ENCODE assay signal across 21 cellular contexts in the genomic region with DNA sequence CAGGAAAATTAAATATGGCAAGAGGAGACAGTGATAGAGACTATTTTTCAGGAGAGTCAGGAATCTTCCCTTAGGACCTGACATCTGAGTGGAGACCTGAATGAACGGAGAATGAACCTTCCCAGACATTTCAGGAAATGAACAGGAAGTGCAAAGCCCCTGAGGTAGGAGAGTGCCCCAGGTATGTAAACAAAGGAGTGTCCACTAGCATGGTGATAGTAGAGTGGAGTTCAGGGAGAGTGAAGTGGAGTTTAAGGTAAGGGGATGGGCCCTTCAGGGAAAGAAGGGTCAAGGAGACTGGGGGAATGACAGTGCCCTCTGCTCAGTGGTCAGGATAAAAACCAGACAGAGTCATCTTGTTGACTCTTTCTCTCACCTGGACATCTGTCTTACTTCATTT. TPM values are rescaled to one million over a fixed set of nuclear protein-coding genes. Genes with fewer than 3 reads are reported as not detected.
DNase-seq lines count a peak whose midpoint lies in the region; ATAC-seq and TF ChIP-seq lines count a peak whose summit lies in the region.
"Had no signal": no experiment of that assay in that cellular context is flagged by ENCODE, and none has a peak within 500 bp of the region (broad histone marks: within the 10 kb centered on the region; RNA-seq: fewer than 3 reads in every experiment).

No MANE protein-coding gene starts in this region.

- CTCF ChIA-PET in activated CD4-positive, alpha-beta T cell treated with anti-CD3 and anti-CD28 coated beads, Interleukin-2, amount 10 ng/mL, durations not matched to agents 7 days and 5 days (lab: Charles Lee) = no interaction called here
- CTCF ChIA-PET in PC-9 (lab: Charles Lee) = no interaction called here

- H2AK5ac ChIP-seq in mesendoderm (ENCODE audit: low read length) = no peak overlapping the region

- H4K5ac ChIP-seq in mesendoderm (ENCODE audit: low read length) = no peak overlapping the region

- H2BK5ac ChIP-seq in mesendoderm (ENCODE audit: low read length) = no peak overlapping the region

- WGBS in mesendoderm (ENCODE audit: extremely low coverage, insufficient coverage, low lambda C conversion rate) = no CpG with 5 or more reads among the region's 1 CpG

- POLR2A ChIA-PET in activated CD4-positive, alpha-beta T cell treated with anti-CD3 and anti-CD28 coated beads, Interleukin-2, amount 10 ng/mL, durations not matched to agents 7 days and 5 days (lab: Charles Lee) = no interaction called here
- POLR2A ChIA-PET in PC-9 (lab: Charles Lee; ENCODE audit: unreplicated experiment) = no interaction called here

- H3K9me2 ChIP-seq in PC-9 (ENCODE audit: insufficient read depth) = no peaks in the 10 kb centered on the region

- H3F3A ChIP-seq in PC-9 (ENCODE audit: insufficient read depth, low read depth) = peaks cover 59% of the 10 kb centered on the region

- ATAC-seq in GM21381 (IDR thresholded peaks at IDR 0.05; ENCODE audit: unreplicated experiment) = no peak
- ATAC-seq: GM23338 had no signal

- no peak overlapping the region for H4K8ac ChIP-seq in mesendoderm (ENCODE audit: low read depth, low read length)

- H3K9ac ChIP-seq in mesendoderm (ENCODE audit: low read length) = no peak overlapping the region

- no peaks in the 10 kb centered on the region for H3K36me3 Mint-ChIP-seq in activated CD4-positive, alpha-beta T cell treated with anti-CD3 and anti-CD28 coated beads, Interleukin-2, amount 10 ng/mL, durations not matched to agents 7 days and 5 days (ENCODE audit: low read depth)
- peaks cover 18% of the 10 kb centered on the region for H3K36me3 Mint-ChIP-seq in HFFc6 (ENCODE audit: low read depth)
- H3K36me3 Mint-ChIP-seq: CD4-positive, CD25-positive, alpha-beta regulatory T cell had no signal

- no peaks in the 10 kb centered on the region for H3K9me3 Mint-ChIP-seq in activated CD4-positive, alpha-beta T cell treated with anti-CD3 and anti-CD28 coated beads, Interleukin-2, amount 10 ng/mL, durations not matched to agents 7 days and 5 days
- peaks cover 13% of the 10 kb centered on the region for H3K9me3 Mint-ChIP-seq in HFFc6

- H3K56ac ChIP-seq in mesendoderm (ENCODE audit: low read length) = peak overlapping the region; percentile 44

- DNase-seq in activated CD4-positive, alpha-beta T cell treated with anti-CD3 and anti-CD28 coated beads, Interleukin-2, amount 10 ng/mL, durations not matched to agents 7 days and 5 days = no peak
- no peak for DNase-seq in activated CD4-positive, alpha-beta T cell treated with anti-CD3 and anti-CD28 coated beads for 4 hours
- DNase-seq in PC-9 (peak in 1 of 2 experiments; percentile 69), mesendoderm (no peak), HFFc6 (no peak), posterior cingulate gyrus (no peak)
- DNase-seq: CD4-positive, CD25-positive, alpha-beta regulatory T cell; H9; NCI-H1048; NCI-H187; NCI-H2081 treated with DMSO at 0.1 percent for 48 hours; NCI-H2171; NCI-H226; NCI-H774; SHP77 had no signal

- no peak overlapping the region for H3K18ac ChIP-seq in mesendoderm (ENCODE audit: low read length)

- no peak overlapping the region for H3K23ac ChIP-seq in mesendoderm (ENCODE audit: low read length)

- peaks cover 74% of the 10 kb centered on the region for H3K4me1 ChIP-seq in PC-9 (replicated peaks; ENCODE audit: insufficient read depth)
- peaks cover 37% of the 10 kb centered on the region for H3K4me1 ChIP-seq in mesendoderm (ENCODE audit: control insufficient read depth, low read depth, low read length)

- H3K9me3 ChIP-seq in PC-9 (ENCODE audit: insufficient read depth, low read depth) = peaks cover 8% of the 10 kb centered on the region

- H4K20me1 ChIP-seq in PC-9 (ENCODE audit: insufficient read depth) = no peaks in the 10 kb centered on the region

- TF ChIP-seq CTCF in PC-9 (conservative IDR thresholded peaks at IDR 0.05) (no peak), HFFc6 (IDR thresholded peaks at IDR 0.05) (no peak)

- BruUV-seq in PC-9 (replicated peaks; lab: Mats Ljungman, UMichigan) = no TSS peak

- no peak overlapping the region for H3K4me3 Mint-ChIP-seq in activated CD4-positive, alpha-beta T cell treated with anti-CD3 and anti-CD28 coated beads, Interleukin-2, amount 10 ng/mL, durations not matched to agents 7 days and 5 days
- no peak overlapping the region for H3K4me3 Mint-ChIP-seq in HFFc6
- H3K4me3 Mint-ChIP-seq: CD4-positive, CD25-positive, alpha-beta regulatory T cell; GM23338; H9 had no signal

- H3K79me2 ChIP-seq in PC-9 (ENCODE audit: low read depth) (peaks cover 13% of the 10 kb centered on the region; the same call in 1 of the 2 replicates), mesendoderm (ENCODE audit: control insufficient read depth, insufficient read depth, low read length) (no peaks in the 10 kb centered on the region)

- H3K4me3 ChIP-seq in PC-9 (no peak overlapping the region), mesendoderm (ENCODE audit: low read length) (no peak overlapping the region)
- H3K4me3 ChIP-seq: GM23338 had no signal

- H3K27ac Mint-ChIP-seq in activated CD4-positive, alpha-beta T cell treated with anti-CD3 and anti-CD28 coated beads, Interleukin-2, amount 10 ng/mL, durations not matched to agents 7 days and 5 days = peak overlapping the region; percentile 32
- no peak overlapping the region for H3K27ac Mint-ChIP-seq in HFFc6
- H3K27ac Mint-ChIP-seq: CD4-positive, CD25-positive, alpha-beta regulatory T cell; GM23338; H9 had no signal

- H3K79me1 ChIP-seq in mesendoderm (ENCODE audit: low read length) = no peaks in the 10 kb centered on the region

- no peak overlapping the region for H3K4ac ChIP-seq in mesendoderm (ENCODE audit: low read depth, low read length)

- H2AFZ ChIP-seq in PC-9 = no peak overlapping the region
- H2AFZ ChIP-seq: GM23338 had no signal

- peak overlapping the region; percentile 83 for H3K27ac ChIP-seq in PC-9
- H3K27ac ChIP-seq in mesendoderm (ENCODE audit: low read depth, low read length) = no peak overlapping the region
- H3K27ac ChIP-seq: HL-60 had no signal

- H3K4me1 Mint-ChIP-seq in activated CD4-positive, alpha-beta T cell treated with anti-CD3 and anti-CD28 coated beads, Interleukin-2, amount 10 ng/mL, durations not matched to agents 7 days and 5 days = no peaks in the 10 kb centered on the region
- peaks cover 43% of the 10 kb centered on the region for H3K4me1 Mint-ChIP-seq in HFFc6 (ENCODE audit: low read depth)
- H3K4me1 Mint-ChIP-seq: CD4-positive, CD25-positive, alpha-beta regulatory T cell had no signal

- intact Hi-C loops in PC-9 (cut with micrococcal nuclease; ENCODE audit: unreplicated experiment) (no loop called here), posterior cingulate gyrus (cut with DNase I) (no loop called here)

- H3K27me3 Mint-ChIP-seq in activated CD4-positive, alpha-beta T cell treated with anti-CD3 and anti-CD28 coated beads, Interleukin-2, amount 10 ng/mL, durations not matched to agents 7 days and 5 days = peaks cover 17% of the 10 kb centered on the region
- H3K27me3 Mint-ChIP-seq in HFFc6 (ENCODE audit: insufficient read depth) = peaks cover 5% of the 10 kb centered on the region

- no peaks in the 10 kb centered on the region for H3K27me3 ChIP-seq in PC-9 (ENCODE audit: insufficient read depth, low read depth)
- no peaks in the 10 kb centered on the region for H3K27me3 ChIP-seq in mesendoderm (ENCODE audit: insufficient read depth, low read length, poor library complexity)

- H2BK120ac ChIP-seq in mesendoderm (ENCODE audit: low read depth, low read length) = no peak overlapping the region

- H3K36me3 ChIP-seq in PC-9 (ENCODE audit: low read depth) (peaks cover 18% of the 10 kb centered on the region), mesendoderm (ENCODE audit: control insufficient read depth, insufficient read depth, low read length) (peaks cover 2% of the 10 kb centered on the region)

- H3K4me2 ChIP-seq in PC-9 = peak overlapping the region; percentile 78
- H3K4me2 ChIP-seq in mesendoderm (ENCODE audit: low read length) = no peak overlapping the region
- H3K4me2 ChIP-seq: GM23338 had no signal

- H2BK15ac ChIP-seq in mesendoderm (replicated peaks; ENCODE audit: low read depth) = no peak overlapping the region

RNA-seq across cellular contexts. Expression of a gene that starts 19.3 kb away (rescaled TPM):
- total RNA-seq in activated CD4-positive, alpha-beta T cell treated with anti-CD3 and anti-CD28 coated beads, Interleukin-2, amount 10 ng/mL, durations not matched to agents 7 days and 5 days = not detected
- total RNA-seq in PC-9 (2021) = not detected in 2 replicates
- polyA plus RNA-seq in mesendoderm (2013, experiment 1 of 2) = not detected
- 0.04 TPM for polyA plus RNA-seq in mesendoderm (2013, experiment 2 of 2)
- not detected for total RNA-seq in HFFc6 (2021; fragmentation: NEBNext Ultra II Directional; extraction: Animal tissue kit (Norgen Biotek cat#: 25700))
- total RNA-seq: CD4-positive, CD25-positive, alpha-beta regulatory T cell; GM23338; H9; SK-MEL-5 had no signal
- polyA plus RNA-seq: BJ; CD4-positive, CD25-positive, alpha-beta regulatory T cell; GM23338 had no signal

RNA-seq across cellular contexts. Expression of a gene that starts 28.8 kb away (rescaled TPM):
- total RNA-seq in activated CD4-positive, alpha-beta T cell treated with anti-CD3 and anti-CD28 coated beads, Interleukin-2, amount 10 ng/mL, durations not matched to agents 7 days and 5 days = not detected
- 5.9 and 8.3 TPM in 2 replicates for total RNA-seq in PC-9 (2021)
- polyA plus RNA-seq in mesendoderm (2013, experiment 1 of 2) = 8.0 TPM
- polyA plus RNA-seq in mesendoderm (2013, experiment 2 of 2) = 8.0 TPM
- total RNA-seq in HFFc6 (2021; fragmentation: NEBNext Ultra II Directional; extraction: Animal tissue kit (Norgen Biotek cat#: 25700)) = 1 to 10 TPM in 2 of 6 experiments, under 1 TPM in 4; 0.25 to 5.5 (median 0.53) TPM
- total RNA-seq: CD4-positive, CD25-positive, alpha-beta regulatory T cell had no signal
- polyA plus RNA-seq: CD4-positive, CD25-positive, alpha-beta regulatory T cell had no signal

RNA-seq across cellular contexts. Expression of a gene that starts 30.2 kb away (rescaled TPM):
- total RNA-seq in activated CD4-positive, alpha-beta T cell treated with anti-CD3 and anti-CD28 coated beads, Interleukin-2, amount 10 ng/mL, durations not matched to agents 7 days and 5 days = not detected
- total RNA-seq in PC-9 (2021) = not detected in 2 replicates
- 0.22 TPM for polyA plus RNA-seq in mesendoderm (2013, experiment 1 of 2)
- 0.20 TPM for polyA plus RNA-seq in mesendoderm (2013, experiment 2 of 2)
- total RNA-seq in HFFc6 (2021; fragmentation: NEBNext Ultra II Directional; extraction: Animal tissue kit (Norgen Biotek cat#: 25700)) = not detected
- total RNA-seq: CD4-positive, CD25-positive, alpha-beta regulatory T cell; H9; RPMI7951 had no signal
- polyA plus RNA-seq: CD4-positive, CD25-positive, alpha-beta regulatory T cell; GM23338 had no signal
